Comparison of ENCODE assay signal across 19 cellular contexts in genomic region chr5:128671861-128672414, GRCh38.
"Had no signal": no experiment of that assay in that cellular context is flagged by ENCODE, and none has a peak within 500 bp of the region (broad histone marks: within the 10 kb centered on the region; RNA-seq: fewer than 3 reads in every experiment).

No MANE protein-coding gene starts in this region.

- H3K27ac Mint-ChIP-seq: activated CD4-positive, alpha-beta T cell treated with anti-CD3 and anti-CD28 coated beads, Interleukin-2, amount 10 ng/mL, durations not matched to agents 7 days and 5 days; activated naive CD8-positive, alpha-beta T cell treated with anti-CD3 and anti-CD28 coated beads, Interleukin-2, amount 10 ng/mL, durations not matched to agents 7 days and 5 days; activated T-helper 1 cell treated with anti-CD3 and anti-CD28 coated beads, Interleukin-12 subunit alpha, Interleukin-12 subunit beta, Interleukin-2, Interleukin-4 antibody, amounts not matched to agents 30 ng/mL and 10 ng/mL and 1 ng/mL, durations not matched to agents 14 hours and 24 hours and 36 hours; immature natural killer cell had no signal

- ATAC-seq: right lobe of liver; stimulated activated naive CD8-positive, alpha-beta T cell treated with anti-CD3 and anti-CD28 coated beads, Interleukin-15, Interleukin-2, amounts not matched to agents 100 U/mL and 50 U/mL, for 24 hours had no signal

- DNase-seq: activated CD4-positive, alpha-beta T cell treated with anti-CD3 and anti-CD28 coated beads, Interleukin-2, amount 10 ng/mL, durations not matched to agents 7 days and 5 days; activated naive CD8-positive, alpha-beta T cell treated with anti-CD3 and anti-CD28 coated beads, Interleukin-2, amount 10 ng/mL, durations not matched to agents 7 days and 5 days; anterior cingulate cortex; brain microvascular endothelial cell; esophagus squamous epithelium; head of caudate nucleus; immature natural killer cell; ovary; right lobe of liver; stimulated activated naive CD8-positive, alpha-beta T cell treated with anti-CD3 and anti-CD28 coated beads, Interleukin-15, Interleukin-2, amounts not matched to agents 100 U/mL and 50 U/mL, for 24 hours; trophoblast cell had no signal

- H3K4me1 Mint-ChIP-seq: activated CD4-positive, alpha-beta T cell treated with anti-CD3 and anti-CD28 coated beads, Interleukin-2, amount 10 ng/mL, durations not matched to agents 7 days and 5 days; activated naive CD8-positive, alpha-beta T cell treated with anti-CD3 and anti-CD28 coated beads, Interleukin-2, amount 10 ng/mL, durations not matched to agents 7 days and 5 days; central memory CD8-positive, alpha-beta T cell; immature natural killer cell had no signal

- FAIRE-seq: endothelial cell of umbilical vein, frontal cortex had no signal

- H3K4me3 Mint-ChIP-seq: activated CD4-positive, alpha-beta T cell treated with anti-CD3 and anti-CD28 coated beads, Interleukin-2, amount 10 ng/mL, durations not matched to agents 7 days and 5 days; activated naive CD8-positive, alpha-beta T cell treated with anti-CD3 and anti-CD28 coated beads, Interleukin-2, amount 10 ng/mL, durations not matched to agents 7 days and 5 days; activated T-helper 1 cell treated with anti-CD3 and anti-CD28 coated beads, Interleukin-12 subunit alpha, Interleukin-12 subunit beta, Interleukin-2, Interleukin-4 antibody, amounts not matched to agents 30 ng/mL and 10 ng/mL and 1 ng/mL, durations not matched to agents 14 hours and 24 hours and 36 hours; central memory CD8-positive, alpha-beta T cell; immature natural killer cell; neural crest cell had no signal

- H3K27ac ChIP-seq: brain microvascular endothelial cell, coronary artery, esophagus squamous epithelium, ovary, right lobe of liver, suprapubic skin had no signal

- H3K36me3 ChIP-seq: brain microvascular endothelial cell, esophagus squamous epithelium, ovary, right lobe of liver, suprapubic skin had no signal

- H3K27me3 Mint-ChIP-seq: activated naive CD8-positive, alpha-beta T cell treated with anti-CD3 and anti-CD28 coated beads, Interleukin-2, amount 10 ng/mL, durations not matched to agents 7 days and 5 days had no signal

- H3K4me3 ChIP-seq: coronary artery, esophagus squamous epithelium, ovary, right lobe of liver, smooth muscle cell, suprapubic skin had no signal

- H3K4me1 ChIP-seq: esophagus squamous epithelium, right lobe of liver, suprapubic skin had no signal

- H3K27me3 ChIP-seq: brain microvascular endothelial cell, esophagus squamous epithelium, ovary, right lobe of liver, suprapubic skin had no signal

- H3K36me3 Mint-ChIP-seq: activated naive CD8-positive, alpha-beta T cell treated with anti-CD3 and anti-CD28 coated beads, Interleukin-2, amount 10 ng/mL, durations not matched to agents 7 days and 5 days; immature natural killer cell had no signal

- H3K9me3 Mint-ChIP-seq: activated CD4-positive, alpha-beta T cell treated with anti-CD3 and anti-CD28 coated beads, Interleukin-2, amount 10 ng/mL, durations not matched to agents 7 days and 5 days had no signal

- H3K4me2 ChIP-seq: smooth muscle cell had no signal

- H3K9me3 ChIP-seq: esophagus squamous epithelium, ovary, right lobe of liver, suprapubic skin had no signal
